In genomic region chr19:17448190-17448967, GRCh38 we compare ENCODE assay signal across 8 cellular contexts. TPM values are rescaled to one million over a fixed set of nuclear protein-coding genes. Genes with fewer than 3 reads are reported as not detected.
DNase-seq lines count a peak whose midpoint lies in the region; ATAC-seq lines count a peak whose summit lies in the region.

Gene TMEM221 (minus strand): TSS chr19:17448668. CDS start chr19:17448462, 206 bp downstream.

- H3K4me1 ChIP-seq in SJCRH30: no peaks in the 10 kb centered on the region

- DNase-seq in NCI-H1417 (lab: John Stamatoyannopoulos, UW): peak in 2 of 3 experiments; percentile 43 to 52
- DNase-seq in NCI-H1417 treated with DMSO at 0.1 percent for 48 hours (lab: John Stamatoyannopoulos, UW): no peak
- DNase-seq in SJCRH30: peak; percentile 59 to 62
- DNase-seq in activated naive CD4-positive, alpha-beta T cell treated with anti-CD3 and anti-CD28 coated beads, Interleukin-2, amount 50 U/mL, for 72 hours (ENCODE audit: low spot score in 2 of 2): peak in 1 of 2 donors; percentile 64
- DNase-seq in hepatic stellate cell (ENCODE audit: low spot score): peak; percentile 72
- DNase-seq in stimulated activated CD4-positive, alpha-beta T cell treated with anti-CD3 and anti-CD28 coated beads, Interleukin-12 subunit alpha, Interleukin-12 subunit beta, amount 100 ng/mL, for 48 hours (ENCODE audit: low read depth in 2 of 3, low spot score in 1 of 3): peak; percentile 25 to 54 (median 45)
- no peak for DNase-seq in DMS153 (lab: John Stamatoyannopoulos, UW)

- no peaks in the 10 kb centered on the region; the same call in 1 of the 2 replicates for H3K9me3 ChIP-seq in SJCRH30 (replicated peaks)

- no peaks in the 10 kb centered on the region for H3K36me3 Mint-ChIP-seq in activated naive CD4-positive, alpha-beta T cell treated with anti-CD3 and anti-CD28 coated beads, Interleukin-2, amount 50 U/mL, for 72 hours

- peak within 1 kb of the TSS; percentile 47 for H3K4me3 ChIP-seq in SJCRH30

- peak; percentile 36 to 74 for ATAC-seq in activated naive CD4-positive, alpha-beta T cell treated with anti-CD3 and anti-CD28 coated beads, Interleukin-2, amount 50 U/mL, for 72 hours
- no peak for ATAC-seq in GM19328 (IDR thresholded peaks at IDR 0.05; ENCODE audit: unreplicated experiment)

- H3K27ac Mint-ChIP-seq in activated naive CD4-positive, alpha-beta T cell treated with anti-CD3 and anti-CD28 coated beads, Interleukin-2, amount 50 U/mL, for 72 hours: no peak within 1 kb of the TSS

- no peaks in the 10 kb centered on the region for H3K36me3 ChIP-seq in SJCRH30

- no peak within 1 kb of the TSS for H3K27ac ChIP-seq in SJCRH30

- H3K9me3 Mint-ChIP-seq in activated naive CD4-positive, alpha-beta T cell treated with anti-CD3 and anti-CD28 coated beads, Interleukin-2, amount 50 U/mL, for 72 hours: peaks cover 0 to 4% of the 10 kb centered on the region in 2 donors

- peaks cover 8% of the 10 kb centered on the region for H3K27me3 ChIP-seq in SJCRH30

RNA-seq across cellular contexts. Expression of gene TMEM221, which starts in this region (rescaled TPM):
- total RNA-seq in SJCRH30 (2014; rRNA removed; shearing (Covaris generic)): 0.10 TPM in 1 of 2 replicates, not detected in the other
- not detected for total RNA-seq in activated naive CD4-positive, alpha-beta T cell treated with anti-CD3 and anti-CD28 coated beads, Interleukin-2, amount 50 U/mL, for 72 hours

Comparison
In these comparisons a context has a peak if more than half of its experiments do, and no peak if none do; other contexts are left out.
1. DNase-seq: peak in NCI-H1417 (2 of 3), hepatic stellate cell (single experiment) and stimulated activated CD4-positive, alpha-beta T cell treated with anti-CD3 and anti-CD28 coated beads, Interleukin-12 subunit alpha, Interleukin-12 subunit beta, amount 100 ng/mL, for 48 hours (3 of 3); none in NCI-H1417 treated with DMSO at 0.1 percent for 48 hours (single experiment) and DMS153 (single experiment).
2. Peak in DNase-seq and H3K4me3 ChIP-seq in SJCRH30; RNA of the gene not detected or under 1 TPM.
3. Peak in ATAC-seq in activated naive CD4-positive, alpha-beta T cell treated with anti-CD3 and anti-CD28 coated beads, Interleukin-2, amount 50 U/mL, for 72 hours; RNA of the gene not detected or under 1 TPM.